Comparison of ENCODE assay signal across 6 cellular contexts in genomic region chr12:6494351-6494743, GRCh38. TPM values are rescaled to one million over a fixed set of nuclear protein-coding genes. Genes with fewer than 3 reads are reported as not detected.
DNase-seq lines count a peak whose midpoint lies in the region; ATAC-seq and TF ChIP-seq lines count a peak whose summit lies in the region.

No MANE protein-coding gene starts in this region.

- peaks cover 14% of the 10 kb centered on the region for H3K4me1 ChIP-seq in mucosa of stomach (ENCODE audit: control insufficient read depth, insufficient read depth, low read length)
- H3K4me1 ChIP-seq in adrenal gland (replicated peaks in 1 of 2) = peaks cover 15 to 23% of the 10 kb centered on the region in 2 donors

- H3K27me3 ChIP-seq in mucosa of stomach (ENCODE audit: control insufficient read depth, insufficient read depth, low read length) (no peaks in the 10 kb centered on the region), adrenal gland (no peaks in the 10 kb centered on the region)

- peak overlapping the region in 1 of 5 donors; percentile 91 for H3K27ac ChIP-seq in adrenal gland

- peak overlapping the region; percentile 94 to 100 for H3K4me3 Mint-ChIP-seq in activated T-cell treated with anti-CD3 and anti-CD28 coated beads, Interleukin-2, amount 50 U/mL, for 72 hours

- H3K4me1 Mint-ChIP-seq in activated T-cell treated with anti-CD3 and anti-CD28 coated beads, Interleukin-2, amount 50 U/mL, for 72 hours (ENCODE audit: low read depth) = peaks cover 58% of the 10 kb centered on the region

- H3K27ac Mint-ChIP-seq in activated T-cell treated with anti-CD3 and anti-CD28 coated beads, Interleukin-2, amount 50 U/mL, for 72 hours = peak overlapping the region; percentile 96

- DNase-seq in activated T-cell treated with anti-CD3 and anti-CD28 coated beads, Interleukin-2, amount 50 U/mL, for 72 hours = peak in 1 of 2 donors; percentile 17
- DNase-seq in adrenal gland (no peak), NCI-H2196 treated with DMSO at 0.1 percent for 48 hours (lab: John Stamatoyannopoulos, UW; ENCODE audit: unreplicated experiment) (no peak)
- DNase-seq in stimulated activated naive CD4-positive, alpha-beta T cell (lab: John Stamatoyannopoulos, UW) = no peak

- peak overlapping the region; percentile 99 for H3K4me3 ChIP-seq in mucosa of stomach (ENCODE audit: low read length)
- peak overlapping the region in 2 of 4 donors; percentile 38 to 51 for H3K4me3 ChIP-seq in adrenal gland

- peak overlapping the region; percentile 98 for H3K9ac ChIP-seq in mucosa of stomach (ENCODE audit: low read length)

- TF ChIP-seq CTCF in adrenal gland (IDR thresholded peaks at IDR 0.05) = no peak

- 2 to 7% (median 3%) methylated on average over 7 of the region's 7 CpGs for WGBS in adrenal gland, 4 donors

- intact Hi-C loops in adrenal gland (cut with DNase I) = no loop called here

- H3K9me3 Mint-ChIP-seq in activated T-cell treated with anti-CD3 and anti-CD28 coated beads, Interleukin-2, amount 50 U/mL, for 72 hours = no peaks in the 10 kb centered on the region

- H3K9me3 ChIP-seq in mucosa of stomach (ENCODE audit: control insufficient read depth, low read length) (no peaks in the 10 kb centered on the region), adrenal gland (replicated peaks in 1 of 3) (no peaks in the 10 kb centered on the region)

- no peaks in the 10 kb centered on the region for H3K27me3 Mint-ChIP-seq in activated T-cell treated with anti-CD3 and anti-CD28 coated beads, Interleukin-2, amount 50 U/mL, for 72 hours (ENCODE audit: low read depth)

- peaks cover 9 to 24% of the 10 kb centered on the region in 2 donors for H3K36me3 Mint-ChIP-seq in activated T-cell treated with anti-CD3 and anti-CD28 coated beads, Interleukin-2, amount 50 U/mL, for 72 hours (ENCODE audit: insufficient read depth in 2 of 2)

- H3K36me3 ChIP-seq in mucosa of stomach (ENCODE audit: control insufficient read depth, insufficient read depth, low read length) = no peaks in the 10 kb centered on the region
- H3K36me3 ChIP-seq in adrenal gland (replicated peaks in 1 of 2) = peaks cover 0 to 22% of the 10 kb centered on the region in 2 donors

- no peak for TF ChIP-seq POLR2A in adrenal gland (IDR thresholded peaks at IDR 0.05)

- ATAC-seq in HG03378 (IDR thresholded peaks at IDR 0.05; ENCODE audit: unreplicated experiment) = peak; percentile 5
- peak; percentile 0 to 2 for ATAC-seq in activated T-cell treated with anti-CD3 and anti-CD28 coated beads, Interleukin-2, amount 50 U/mL, for 72 hours (replicated peaks in 1 of 2)

RNA-seq across cellular contexts. Expression of gene NCAPD2, which starts 0.4 kb away (rescaled TPM):
- total RNA-seq in activated T-cell treated with anti-CD3 and anti-CD28 coated beads, Interleukin-2, amount 50 U/mL, for 72 hours = 100 to 1,000 TPM; 156 to 168 TPM
- 10 to 100 TPM; 11.5 to 33.9 (median 23.7) TPM for total RNA-seq in adrenal gland
- 10 to 100 TPM in 1 of 3 donors, 1 to 10 TPM in 2; 6.6 to 10.1 (median 10.0) TPM for polyA plus RNA-seq in adrenal gland

RNA-seq across cellular contexts. Expression of gene MRPL51, which starts 1.3 kb away (rescaled TPM):
- 100 to 1,000 TPM; 170 to 179 TPM for total RNA-seq in activated T-cell treated with anti-CD3 and anti-CD28 coated beads, Interleukin-2, amount 50 U/mL, for 72 hours
- total RNA-seq in adrenal gland = 100 to 1,000 TPM in 5 of 8 donors, 10 to 100 TPM in 3; 64.7 to 221 (median 145) TPM
- 100 to 1,000 TPM in 1 of 3 donors, 10 to 100 TPM in 2; 67.2 to 161 (median 83.3) TPM for polyA plus RNA-seq in adrenal gland

RNA-seq across cellular contexts. Expression of gene VAMP1, which starts 23.9 kb away (rescaled TPM):
- total RNA-seq in activated T-cell treated with anti-CD3 and anti-CD28 coated beads, Interleukin-2, amount 50 U/mL, for 72 hours = 10 to 100 TPM; 51.2 to 53.1 TPM
- 10 to 100 TPM in 3 of 8 donors, 1 to 10 TPM in 5; 5.1 to 16.8 (median 9.1) TPM for total RNA-seq in adrenal gland
- 10 to 100 TPM in 1 of 3 donors, 1 to 10 TPM in 2; 7.3 to 26.7 (median 9.6) TPM for polyA plus RNA-seq in adrenal gland

RNA-seq across cellular contexts. Expression of gene GAPDH, which starts 40.0 kb away (rescaled TPM):
- total RNA-seq in activated T-cell treated with anti-CD3 and anti-CD28 coated beads, Interleukin-2, amount 50 U/mL, for 72 hours = 1,000 to 10,000 TPM; 4,101 to 4,234 TPM
- total RNA-seq in adrenal gland = 1,000 to 10,000 TPM; 1,734 to 3,209 (median 2,207) TPM
- polyA plus RNA-seq in adrenal gland = 1,000 to 10,000 TPM; 1,816 to 4,338 (median 3,953) TPM

RNA-seq across cellular contexts. Expression of gene TAPBPL, which starts 42.5 kb away (rescaled TPM):
- 10 to 100 TPM; 26.0 to 29.6 TPM for total RNA-seq in activated T-cell treated with anti-CD3 and anti-CD28 coated beads, Interleukin-2, amount 50 U/mL, for 72 hours
- total RNA-seq in adrenal gland = 10 to 100 TPM; 19.4 to 42.4 (median 35.7) TPM
- 10 to 100 TPM; 13.8 to 41.6 (median 26.5) TPM for polyA plus RNA-seq in adrenal gland

Comparison
In these comparisons a context has a peak if more than half of its experiments do, and no peak if none do; other contexts are left out.
1. RNA of gene NCAPD2, which starts 0.4 kb away (total RNA-seq): 156 to 168 TPM in activated T-cell treated with anti-CD3 and anti-CD28 coated beads, Interleukin-2, amount 50 U/mL, for 72 hours; 11.5 to 33.9 TPM in adrenal gland; every median in the first group is over 4 times any median in the second.